9 cellular contexts compared by ENCODE assay signal in the genomic region with DNA sequence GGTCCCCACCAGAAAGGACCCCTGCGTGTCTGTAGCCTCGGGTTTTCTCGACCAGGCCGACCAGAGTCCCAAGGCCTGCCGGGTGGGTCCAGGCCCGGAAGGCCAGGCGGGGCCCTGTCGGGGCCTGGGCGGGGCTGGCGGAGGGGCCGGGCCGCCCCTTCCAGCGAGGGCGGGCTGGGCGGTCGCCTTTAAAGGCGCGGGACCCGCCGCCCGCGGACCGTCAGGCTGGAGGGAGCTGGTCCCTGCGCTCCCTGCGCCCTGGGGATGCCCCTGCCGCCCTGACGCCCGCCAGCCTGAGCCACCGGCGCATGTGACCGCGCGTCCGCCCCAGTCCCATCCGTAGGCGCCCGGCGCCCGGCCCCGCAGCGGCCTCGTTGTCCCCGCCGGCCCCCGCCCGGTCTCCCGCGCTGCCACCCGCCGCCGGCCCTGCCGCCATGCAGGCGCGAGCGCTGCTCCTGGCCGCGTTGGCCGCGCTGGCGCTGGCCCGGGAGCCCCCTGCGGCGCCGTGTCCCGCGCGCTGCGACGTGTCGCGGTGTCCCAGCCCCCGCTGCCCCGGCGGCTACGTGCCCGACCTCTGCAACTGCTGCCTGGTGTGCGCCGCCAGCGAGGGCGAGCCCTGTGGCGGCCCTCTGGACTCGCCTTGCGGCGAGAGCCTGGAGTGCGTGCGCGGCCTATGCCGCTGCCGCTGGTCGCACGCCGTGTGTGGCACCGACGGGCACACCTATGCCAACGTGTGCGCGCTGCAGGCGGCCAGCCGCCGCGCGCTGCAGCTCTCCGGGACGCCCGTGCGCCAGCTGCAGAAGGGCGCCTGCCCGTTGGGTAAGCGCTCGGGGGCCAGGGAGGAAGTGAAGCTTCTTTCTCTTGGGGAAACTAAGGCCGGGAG. TPM values are rescaled to one million over a fixed set of nuclear protein-coding genes. Genes with fewer than 3 reads are reported as not detected.
A peak's percentile ranks its signal among the peaks of the same experiment; 100 is the strongest.
DNase-seq lines count a peak whose midpoint lies in the region; ATAC-seq and TF ChIP-seq lines count a peak whose summit lies in the region.
"Had no signal": no experiment of that assay in that cellular context is flagged by ENCODE, and none has a peak within 500 bp of the region (broad histone marks: within the 10 kb centered on the region; RNA-seq: fewer than 3 reads in every experiment).

HTRA3 (plus strand) TSS at position 220 of the 883 bp plus-strand sequence; CDS start at position 435, 215 bp downstream.

- POLR2A ChIA-PET in HEK293 (lab: Yijun Ruan, JAX): interaction anchor here (1.4 kb wide), 1 partner anchor 11 kb away, joined by 4 read pairs; no protein-coding TSS in a partner anchor

- in situ Hi-C loops in astrocyte of the cerebellum (cut with HindIII; ENCODE audit: low sequenced_read_pairs): no loop called here

- peak within 1 kb of the TSS; percentile 12 for H3K4me3 ChIP-seq in HEK293 (ENCODE audit: low read depth, low read length)
- peak within 1 kb of the TSS; percentile 32 for H3K4me3 ChIP-seq in astrocyte of the cerebellum (ENCODE audit: low read depth, low read length)
- peak within 1 kb of the TSS in 7 of 8 donors; percentile 23 to 64 (median 29) for H3K4me3 ChIP-seq in spleen

- CTCF ChIA-PET in HEK293 (lab: Yijun Ruan, JAX): no interaction called here

- H3K9me3 ChIP-seq in HEK293 (ENCODE audit: control insufficient read depth, insufficient read depth, low read depth, low read length): no peaks in the 10 kb centered on the region
- no peaks in the 10 kb centered on the region for H3K9me3 ChIP-seq in spleen

- H3K36me3 ChIP-seq in HEK293 (ENCODE audit: control insufficient read depth in 2 of 2, insufficient read depth in 1 of 2, low read length in 2 of 2): no peaks in the 10 kb centered on the region
- H3K36me3 ChIP-seq in spleen: no peaks in the 10 kb centered on the region

- peaks cover 0 to 81% (median 25%) of the 10 kb centered on the region in 7 donors for H3K27me3 ChIP-seq in spleen (replicated peaks in 1 of 7)

- no peak for DNase-seq in astrocyte of the cerebellum (ENCODE audit: low read depth)
- peak; percentile 33 for DNase-seq in iris pigment epithelial cell (ENCODE audit: low read depth)
- no peak for DNase-seq in spleen
- DNase-seq in posterior cingulate gyrus: no peak
- DNase-seq in activated gamma-delta T cell (lab: John Stamatoyannopoulos, UW): no peak
- DNase-seq in Kasumi-1 (lab: John Stamatoyannopoulos, UW): no peak

- ATAC-seq in HG03108 (IDR thresholded peaks at IDR 0.05; ENCODE audit: unreplicated experiment): no peak

- peak within 1 kb of the TSS; percentile 31; the same call in 1 of the 2 replicates for H3K27ac ChIP-seq in HEK293 (ENCODE audit: extremely low read depth, low read depth, low read length)
- peak within 1 kb of the TSS in 3 of 8 donors; percentile 23 to 36 (median 34) for H3K27ac ChIP-seq in spleen
- H3K27ac ChIP-seq: RWPE1 had no signal

- TF ChIP-seq CTCF in HEK293 (tag by site-specific recombination; IDR thresholded peaks at IDR 0.05): no peak
- no peak for TF ChIP-seq CTCF in astrocyte of the cerebellum (IDR thresholded peaks at IDR 0.05; ENCODE audit: low read depth, low read length, missing control alignments)
- TF ChIP-seq CTCF in spleen (IDR thresholded peaks at IDR 0.05 in 8 of 11, conservative IDR thresholded peaks at IDR 0.05 in 3 of 11): no peak

- no peak for TF ChIP-seq POLR2A in spleen (IDR thresholded peaks at IDR 0.05)

- WGBS in spleen, 5 donors: 0 to 3% (median 3%) methylated on average over 35 to 111 of the region's 111 CpGs

- H3K4me1 ChIP-seq in HEK293 (ENCODE audit: control insufficient read depth, insufficient read depth, low read length): no peaks in the 10 kb centered on the region
- peaks cover 11 to 75% (median 42%) of the 10 kb centered on the region in 6 donors for H3K4me1 ChIP-seq in spleen

- intact Hi-C loops in spleen (cut with DNase I; ENCODE audit: low total_unique reads) (no loop called here), posterior cingulate gyrus (cut with DNase I) (no loop called here)

TF ChIP-seq in HEK293, 187 proteins besides CTCF, POLR2A, EP300 and RAD21:
- TF ChIP-seq, protein P1, sequence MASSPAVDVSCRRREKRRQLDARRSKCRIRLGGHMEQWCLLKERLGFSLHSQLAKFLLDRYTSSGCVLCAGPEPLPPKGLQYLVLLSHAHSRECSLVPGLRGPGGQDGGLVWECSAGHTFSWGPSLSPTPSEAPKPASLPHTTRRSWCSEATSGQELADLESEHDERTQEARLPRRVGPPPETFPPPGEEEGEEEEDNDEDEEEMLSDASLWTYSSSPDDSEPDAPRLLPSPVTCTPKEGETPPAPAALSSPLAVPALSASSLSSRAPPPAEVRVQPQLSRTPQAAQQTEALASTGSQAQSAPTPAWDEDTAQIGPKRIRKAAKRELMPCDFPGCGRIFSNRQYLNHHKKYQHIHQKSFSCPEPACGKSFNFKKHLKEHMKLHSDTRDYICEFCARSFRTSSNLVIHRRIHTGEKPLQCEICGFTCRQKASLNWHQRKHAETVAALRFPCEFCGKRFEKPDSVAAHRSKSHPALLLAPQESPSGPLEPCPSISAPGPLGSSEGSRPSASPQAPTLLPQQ (tag by site-specific recombination; IDR thresholded peaks at IDR 0.05): peak; percentile 67
- TF ChIP-seq ZFP69B (tag by site-specific recombination; IDR thresholded peaks at IDR 0.05) (peak; percentile 63), ZBTB26 (tag by site-specific recombination; optimal IDR thresholded peaks at IDR 0.05) (peak; percentile 16), ATF2 (tag by site-specific recombination; IDR thresholded peaks at IDR 0.05; ENCODE audit: low read depth) (no peak), KLF1 (tag by site-specific recombination; IDR thresholded peaks at IDR 0.05) (peak; percentile 46), ZNF140 (tag by site-specific recombination; IDR thresholded peaks at IDR 0.05) (no peak)

RNA-seq across cellular contexts. Expression of gene HTRA3, which starts in this region (rescaled TPM):
- total RNA-seq in spleen: 1 to 10 TPM; 1.2 to 5.5 (median 3.1) TPM
- 1 to 10 TPM in 2 of 3 donors, under 1 TPM in 1; 0.26 to 2.5 (median 1.9) TPM for polyA plus RNA-seq in spleen
